In genomic region chr2:42974697-42975357, GRCh38 we compare ENCODE assay signal across 1 cellular context.
TF ChIP-seq lines count a peak whose summit lies in the region.

No MANE protein-coding gene starts in this region.

TF ChIP-seq in HepG2, 621 proteins besides CTCF, POLR2A, EP300 and RAD21 (continued from another document and continues in another):
- TF ChIP-seq ZNF687 (CRISPR knock-in tag; IDR thresholded peaks at IDR 0.05) (peak; percentile 99), ZNF234 (CRISPR knock-in tag; conservative IDR thresholded peaks at IDR 0.05) (0 out of 2 replicates have a peak, but pooled peaks have one; percentile 50), POLR2AphosphoS2 (IDR thresholded peaks at IDR 0.05; ENCODE audit: low read depth, low read length) (no peak), MTF1 (CRISPR knock-in tag; IDR thresholded peaks at IDR 0.05) (no peak), CHD4 (IDR thresholded peaks at IDR 0.05; ENCODE audit: borderline replicate concordance, low read length) (peak; percentile 78; the same call in 1 of the 2 replicates), ZNF549 (CRISPR knock-in tag; IDR thresholded peaks at IDR 0.05) (no peak), ZNF224 (CRISPR knock-in tag; IDR thresholded peaks at IDR 0.05) (0 out of 2 replicates have a peak, but pooled peaks have one; percentile 50), ZSCAN21 (CRISPR knock-in tag; IDR thresholded peaks at IDR 0.05; ENCODE audit: borderline replicate concordance) (peak; percentile 58; the same call in 1 of the 2 replicates), NCOA1 (CRISPR knock-in tag; IDR thresholded peaks at IDR 0.05) (peak; percentile 76; the same call in 1 of the 2 replicates), TFAP4 (IDR thresholded peaks at IDR 0.05; ENCODE audit: borderline replicate concordance, low read depth) (peak; percentile 73), ATF7-NPFF (CRISPR knock-in tag; IDR thresholded peaks at IDR 0.05; ENCODE audit: low read depth) (no peak), MAZ (IDR thresholded peaks at IDR 0.05; ENCODE audit: borderline replicate concordance, low read depth, low read length) (peak; percentile 91), MAZ (CRISPR knock-in tag; IDR thresholded peaks at IDR 0.05; ENCODE audit: low read depth) (peak; percentile 97), HNRNPH1 (optimal IDR thresholded peaks at IDR 0.05; ENCODE audit: low read depth, low read length) (no peak), NR2F2 (IDR thresholded peaks at IDR 0.05; ENCODE audit: borderline replicate concordance, low read depth) (no peak), KLF15 (CRISPR knock-in tag; IDR thresholded peaks at IDR 0.05; ENCODE audit: borderline replicate concordance) (no peak; the same call in 1 of the 2 replicates), XBP1 (CRISPR knock-in tag; IDR thresholded peaks at IDR 0.05) (no peak), SUZ12 (IDR thresholded peaks at IDR 0.05; ENCODE audit: low read depth, low read length) (no peak), MIXL1 (CRISPR knock-in tag; IDR thresholded peaks at IDR 0.05) (peak; percentile 39; the same call in 1 of the 2 replicates), NKX3-1 (CRISPR knock-in tag; IDR thresholded peaks at IDR 0.05) (peak; percentile 59; the same call in 1 of the 2 replicates), RORA (CRISPR knock-in tag; IDR thresholded peaks at IDR 0.05) (no peak), NFAT5 (CRISPR knock-in tag; IDR thresholded peaks at IDR 0.05) (no peak), ZMAT3 (CRISPR knock-in tag; conservative IDR thresholded peaks at IDR 0.05) (0 out of 2 replicates have a peak, but pooled peaks have one; percentile 48), ZNF263 (CRISPR knock-in tag; IDR thresholded peaks at IDR 0.05) (peak; percentile 71), NR2C2 (CRISPR knock-in tag; IDR thresholded peaks at IDR 0.05; ENCODE audit: borderline replicate concordance) (peak; percentile 87), IRF1 (CRISPR knock-in tag; IDR thresholded peaks at IDR 0.05; ENCODE audit: low read depth) (no peak), FOXP1 (IDR thresholded peaks at IDR 0.05) (no peak), FOXP1 (CRISPR knock-in tag; IDR thresholded peaks at IDR 0.05) (peak; percentile 40; the same call in 1 of the 2 replicates), ADNP (CRISPR knock-in tag; IDR thresholded peaks at IDR 0.05) (0 out of 2 replicates have a peak, but pooled peaks have one; percentile 32), ELF3 (CRISPR knock-in tag; IDR thresholded peaks at IDR 0.05) (peak; percentile 84), CC2D1A (CRISPR knock-in tag; IDR thresholded peaks at IDR 0.05) (no peak), SP2 (CRISPR knock-in tag; IDR thresholded peaks at IDR 0.05) (no peak), ZNF20 (CRISPR knock-in tag; IDR thresholded peaks at IDR 0.05) (no peak), ZNF512B (CRISPR knock-in tag; IDR thresholded peaks at IDR 0.05; ENCODE audit: borderline replicate concordance) (peak; percentile 86; the same call in 1 of the 2 replicates), RBM39 (IDR thresholded peaks at IDR 0.05; ENCODE audit: low read depth, low read length, poor library complexity, severe bottlenecking) (peak; percentile 97), CREB3 (CRISPR knock-in tag; IDR thresholded peaks at IDR 0.05) (0 out of 2 replicates have a peak, but pooled peaks have one; percentile 53), ZNF670 (CRISPR knock-in tag; IDR thresholded peaks at IDR 0.05; ENCODE audit: borderline replicate concordance) (peak; percentile 87; the same call in 1 of the 2 replicates), AGO1 (IDR thresholded peaks at IDR 0.05; ENCODE audit: low read depth, low read length, poor library complexity, severe bottlenecking) (peak; percentile 63), IRF2 (CRISPR knock-in tag; IDR thresholded peaks at IDR 0.05) (peak; percentile 81), FLYWCH1 (CRISPR knock-in tag; IDR thresholded peaks at IDR 0.05) (no peak), ZFP1 (CRISPR knock-in tag; IDR thresholded peaks at IDR 0.05) (peak; percentile 65; the same call in 1 of the 2 replicates), ZNF382 (CRISPR knock-in tag; IDR thresholded peaks at IDR 0.05; ENCODE audit: borderline replicate concordance) (no peak), ZNF883 (CRISPR knock-in tag; IDR thresholded peaks at IDR 0.05; ENCODE audit: not compliant biosample characterization) (peak; percentile 94), SALL2 (CRISPR knock-in tag; IDR thresholded peaks at IDR 0.05) (peak; percentile 92), ZNF850 (CRISPR knock-in tag; conservative IDR thresholded peaks at IDR 0.05) (no peak), ZNF343 (CRISPR knock-in tag; IDR thresholded peaks at IDR 0.05) (peak; percentile 86; the same call in 1 of the 2 replicates), ZSCAN12 (CRISPR knock-in tag; IDR thresholded peaks at IDR 0.05) (no peak; the same call in 1 of the 2 replicates), SMYD3 (CRISPR knock-in tag; IDR thresholded peaks at IDR 0.05) (peak; percentile 80; the same call in 1 of the 2 replicates), E2F1 (CRISPR knock-in tag; IDR thresholded peaks at IDR 0.05) (no peak), SKI (IDR thresholded peaks at IDR 0.05; ENCODE audit: partially characterized antibody) (peak; percentile 87), LBX2 (CRISPR knock-in tag; IDR thresholded peaks at IDR 0.05; ENCODE audit: borderline replicate concordance) (no peak), ZNF746 (CRISPR knock-in tag; IDR thresholded peaks at IDR 0.05) (peak; percentile 89), ATF1 (CRISPR knock-in tag; IDR thresholded peaks at IDR 0.05) (no peak)
